In genomic region chr4:120525106-120525505, GRCh38 we compare ENCODE assay signal across 36 cellular contexts.
"Had no signal": no experiment of that assay in that cellular context is flagged by ENCODE, and none has a peak within 500 bp of the region (broad histone marks: within the 10 kb centered on the region; RNA-seq: fewer than 3 reads in every experiment).

No MANE protein-coding gene starts in this region.

- H3K27me3 ChIP-seq: adrenal gland, body of pancreas, brain microvascular endothelial cell, breast epithelium had no signal

- H3K27me3 Mint-ChIP-seq: activated B cell treated with CpG ODN at 0.5 μM for 24 hours; activated CD4-positive, alpha-beta memory T cell treated with anti-CD3 and anti-CD28 coated beads for 36 hours; activated CD4-positive, alpha-beta T cell treated with anti-CD3 and anti-CD28 coated beads, Interleukin-2, amount 10 ng/mL, durations not matched to agents 24 days and 14 days; activated T-helper 17 cell treated with anti-CD3 and anti-CD28 coated beads, Interleukin-2, amount 50 U/mL, for 72 hours had no signal

- H3K4me1 ChIP-seq: adrenal gland, body of pancreas, breast epithelium had no signal

- H3K36me3 ChIP-seq: adrenal gland, brain microvascular endothelial cell, breast epithelium had no signal

- H3K4me3 ChIP-seq: adrenal gland, body of pancreas, breast epithelium had no signal

- H3K4me1 Mint-ChIP-seq: activated B cell treated with CpG ODN at 0.5 μM for 24 hours; activated CD4-positive, alpha-beta T cell treated with anti-CD3 and anti-CD28 coated beads, Interleukin-2, amount 10 ng/mL, durations not matched to agents 24 days and 14 days; activated naive CD8-positive, alpha-beta T cell treated with anti-CD3 and anti-CD28 coated beads for 36 hours; activated T-helper 17 cell treated with anti-CD3 and anti-CD28 coated beads, Interleukin-2, amount 50 U/mL, for 72 hours had no signal

- DNase-seq: activated B cell treated with CpG ODN at 0.5 μM for 24 hours; activated CD4-positive, alpha-beta memory T cell treated with anti-CD3 and anti-CD28 coated beads for 36 hours; activated CD4-positive, alpha-beta T cell treated with anti-CD3 and anti-CD28 coated beads for 4 hours; activated CD4-positive, alpha-beta T cell treated with anti-CD3 and anti-CD28 coated beads, Interleukin-2, amount 10 ng/mL, durations not matched to agents 24 days and 14 days; activated CD4-positive, alpha-beta T cell treated with anti-CD3 and anti-CD28 coated beads, Interleukin-2, amount 50 U/mL, for 1 hour; activated CD4-positive, alpha-beta T cell treated with anti-CD3 and anti-CD28 coated beads, Interleukin-2, amount 50 U/mL, for 4 hours; activated CD4-positive, CD25-positive, alpha-beta regulatory T cell treated with anti-CD3 and anti-CD28 coated beads, Interleukin-2, amount 50 U/mL, for 72 hours; activated CD8-positive, alpha-beta memory T cell treated with anti-CD3 and anti-CD28 coated beads, Interleukin-2, amount 50 U/mL, for 4 hours; activated CD8-positive, alpha-beta T cell treated with anti-CD3 and anti-CD28 coated beads for 36 hours; activated effector memory CD4-positive, alpha-beta T cell treated with anti-CD3 and anti-CD28 coated beads, Interleukin-2, amount 50 U/mL, for 16 hours; activated gamma-delta T cell treated with Interleukin-2 at 50 U/mL for 16 hours; activated naive CD4-positive, alpha-beta T cell; activated naive CD4-positive, alpha-beta T cell treated with anti-CD3 and anti-CD28 coated beads for 36 hours; activated naive CD4-positive, alpha-beta T cell treated with anti-CD3 and anti-CD28 coated beads, Interleukin-2, amount 50 U/mL, for 16 hours; activated naive CD8-positive, alpha-beta T cell treated with anti-CD3 and anti-CD28 coated beads for 36 hours; activated T-cell treated with anti-CD3 and anti-CD28 coated beads for 4 hours; activated T-cell treated with anti-CD3 and anti-CD28 coated beads, Interleukin-2, amount 50 U/mL, for 1 hour; activated T-cell treated with anti-CD3 and anti-CD28 coated beads, Interleukin-2, amount 50 U/mL, for 4 hours; activated T-cell treated with anti-CD3 and anti-CD28 coated beads, Interleukin-2, amount 50 U/mL, for 72 hours; adrenal gland; amniotic stem cell; aorta; body of pancreas; brain microvascular endothelial cell; central memory CD4-positive, alpha-beta T cell; T-helper 2 cell; T-helper 9 cell had no signal

- ATAC-seq: activated CD8-positive, alpha-beta T cell treated with anti-CD3 and anti-CD28 coated beads for 36 hours; activated naive CD4-positive, alpha-beta T cell treated with anti-CD3 and anti-CD28 coated beads, Interleukin-2, amount 50 U/mL, for 72 hours; activated T-cell treated with anti-CD3 and anti-CD28 coated beads, Interleukin-2, amount 50 U/mL, for 4 hours; activated T-cell treated with anti-CD3 and anti-CD28 coated beads, Interleukin-2, amount 50 U/mL, for 72 hours; activated T-helper 17 cell treated with anti-CD3 and anti-CD28 coated beads, Interleukin-2, amount 50 U/mL, for 72 hours; body of pancreas had no signal

- H3K36me3 Mint-ChIP-seq: activated CD4-positive, alpha-beta memory T cell treated with anti-CD3 and anti-CD28 coated beads for 36 hours; activated naive CD4-positive, alpha-beta T cell treated with anti-CD3 and anti-CD28 coated beads, Interleukin-2, amount 50 U/mL, for 72 hours; activated naive CD8-positive, alpha-beta T cell treated with anti-CD3 and anti-CD28 coated beads for 36 hours had no signal

- FAIRE-seq: astrocyte, TTC549 had no signal

- H3K9me3 Mint-ChIP-seq: activated CD4-positive, alpha-beta memory T cell treated with anti-CD3 and anti-CD28 coated beads for 36 hours; activated CD4-positive, alpha-beta T cell treated with anti-CD3 and anti-CD28 coated beads, Interleukin-2, amount 10 ng/mL, durations not matched to agents 24 days and 14 days; activated CD8-positive, alpha-beta T cell treated with anti-CD3 and anti-CD28 coated beads for 36 hours; activated naive CD4-positive, alpha-beta T cell treated with anti-CD3 and anti-CD28 coated beads for 36 hours; activated naive CD4-positive, alpha-beta T cell treated with anti-CD3 and anti-CD28 coated beads, Interleukin-2, amount 50 U/mL, for 72 hours; activated T-cell treated with anti-CD3 and anti-CD28 coated beads, Interleukin-2, amount 50 U/mL, for 72 hours; activated T-helper 1 cell treated with anti-CD3 and anti-CD28 coated beads, Interleukin-12 subunit alpha, Interleukin-12 subunit beta, Interleukin-2, Interleukin-4 antibody, amounts not matched to agents 30 ng/mL and 10 ng/mL and 1 ng/mL, durations not matched to agents 14 hours and 24 hours and 36 hours; activated T-helper 17 cell treated with anti-CD3 and anti-CD28 coated beads, Interleukin-2, amount 50 U/mL, for 72 hours; T-helper 1 cell treated with Interleukin-12 subunit alpha and Interleukin-12 subunit beta and Interleukin-4 antibody, amounts not matched to agents 30 μg/mL and 1 μg/mL, for 36 hours; T-helper 2 cell treated with Interferon-gamma antibody and Interleukin-4, amounts not matched to agents 5 μg/mL and 100 μg/mL, for 36 hours had no signal

- H3K27ac ChIP-seq: adrenal gland, body of pancreas, brain microvascular endothelial cell, breast epithelium, VCaP had no signal

- H3K27ac Mint-ChIP-seq: activated B cell treated with CpG ODN at 0.5 μM for 24 hours; activated CD4-positive, alpha-beta memory T cell treated with anti-CD3 and anti-CD28 coated beads for 36 hours; activated CD4-positive, alpha-beta T cell treated with anti-CD3 and anti-CD28 coated beads, Interleukin-2, amount 10 ng/mL, durations not matched to agents 24 days and 14 days; activated CD8-positive, alpha-beta T cell treated with anti-CD3 and anti-CD28 coated beads for 36 hours; activated naive CD4-positive, alpha-beta T cell treated with anti-CD3 and anti-CD28 coated beads for 36 hours; activated naive CD8-positive, alpha-beta T cell treated with anti-CD3 and anti-CD28 coated beads for 36 hours; activated T-cell treated with anti-CD3 and anti-CD28 coated beads, Interleukin-2, amount 50 U/mL, for 72 hours; activated T-helper 1 cell treated with anti-CD3 and anti-CD28 coated beads, Interleukin-12 subunit alpha, Interleukin-12 subunit beta, Interleukin-2, Interleukin-4 antibody, amounts not matched to agents 30 ng/mL and 10 ng/mL and 1 ng/mL, durations not matched to agents 14 hours and 24 hours and 36 hours; activated T-helper 17 cell treated with anti-CD3 and anti-CD28 coated beads, Interleukin-2, amount 50 U/mL, for 72 hours; T-helper 1 cell treated with Interleukin-12 subunit alpha and Interleukin-12 subunit beta and Interleukin-4 antibody, amounts not matched to agents 30 μg/mL and 1 μg/mL, for 36 hours; T-helper 2 cell treated with Interferon-gamma antibody and Interleukin-4, amounts not matched to agents 5 μg/mL and 100 μg/mL, for 36 hours had no signal

- H3K4me3 Mint-ChIP-seq: activated B cell treated with CpG ODN at 0.5 μM for 24 hours; activated CD4-positive, alpha-beta memory T cell treated with anti-CD3 and anti-CD28 coated beads for 36 hours; activated CD4-positive, alpha-beta T cell treated with anti-CD3 and anti-CD28 coated beads, Interleukin-2, amount 10 ng/mL, durations not matched to agents 24 days and 14 days; activated CD8-positive, alpha-beta T cell treated with anti-CD3 and anti-CD28 coated beads for 36 hours; activated naive CD4-positive, alpha-beta T cell treated with anti-CD3 and anti-CD28 coated beads for 36 hours; activated naive CD8-positive, alpha-beta T cell treated with anti-CD3 and anti-CD28 coated beads for 36 hours; activated T-cell treated with anti-CD3 and anti-CD28 coated beads, Interleukin-2, amount 50 U/mL, for 4 hours; activated T-cell treated with anti-CD3 and anti-CD28 coated beads, Interleukin-2, amount 50 U/mL, for 72 hours; activated T-helper 1 cell treated with anti-CD3 and anti-CD28 coated beads, Interleukin-12 subunit alpha, Interleukin-12 subunit beta, Interleukin-2, Interleukin-4 antibody, amounts not matched to agents 30 ng/mL and 10 ng/mL and 1 ng/mL, durations not matched to agents 14 hours and 24 hours and 36 hours; activated T-helper 17 cell treated with anti-CD3 and anti-CD28 coated beads, Interleukin-2, amount 50 U/mL, for 72 hours; T-helper 1 cell treated with Interleukin-12 subunit alpha and Interleukin-12 subunit beta and Interleukin-4 antibody, amounts not matched to agents 30 μg/mL and 1 μg/mL, for 36 hours; T-helper 2 cell treated with Interferon-gamma antibody and Interleukin-4, amounts not matched to agents 5 μg/mL and 100 μg/mL, for 36 hours had no signal

- H3K9me3 ChIP-seq: adrenal gland, body of pancreas, breast epithelium had no signal
